ENCODE assay signal across 9 cellular contexts in the genomic region with DNA sequence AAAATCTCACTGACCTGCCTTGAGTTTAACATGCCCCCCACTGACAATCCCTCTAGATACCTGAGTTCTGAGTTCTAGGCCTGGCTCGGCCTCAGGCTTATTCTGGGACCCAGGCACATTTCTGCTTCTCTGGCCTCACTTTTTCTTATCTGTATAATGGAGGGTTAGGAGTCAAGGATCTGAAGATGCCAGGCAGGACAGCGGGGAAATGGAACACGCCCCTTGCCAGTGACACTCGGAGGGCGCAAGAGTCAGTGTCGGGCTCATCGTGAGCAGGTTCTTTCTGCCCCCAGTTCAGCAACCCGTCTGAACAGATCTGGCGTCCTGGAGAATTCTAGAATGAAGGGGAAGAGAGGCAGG. TPM values are rescaled to one million over a fixed set of nuclear protein-coding genes. Genes with fewer than 3 reads are reported as not detected.
DNase-seq lines count a peak whose midpoint lies in the region; ATAC-seq and TF ChIP-seq lines count a peak whose summit lies in the region.
"Had no signal": no experiment of that assay in that cellular context is flagged by ENCODE, and none has a peak within 500 bp of the region (broad histone marks: within the 10 kb centered on the region; RNA-seq: fewer than 3 reads in every experiment).

No MANE protein-coding gene starts in this region.

- H3K4me1 Mint-ChIP-seq in activated CD4-positive, alpha-beta T cell treated with anti-CD3 and anti-CD28 coated beads for 36 hours = peaks cover 10% of the 10 kb centered on the region

- POLR2A ChIA-PET in activated CD4-positive, alpha-beta T cell treated with anti-CD3 and anti-CD28 coated beads for 36 hours (lab: Charles Lee) = no interaction called here

- H3K27me3 ChIP-seq in ascending aorta (peaks cover 5% of the 10 kb centered on the region), kidney epithelial cell (ENCODE audit: control insufficient read depth, insufficient read depth, low read length) (peaks cover 25% of the 10 kb centered on the region), stomach smooth muscle (ENCODE audit: control insufficient read depth in 1 of 2, insufficient read depth in 2 of 2, low read length in 2 of 2) (peaks cover 26% of the 10 kb centered on the region in 2 donors)

- H3K27ac ChIP-seq in ascending aorta (no peak overlapping the region), stomach smooth muscle (ENCODE audit: low read length) (no peak overlapping the region)

- no peaks in the 10 kb centered on the region for H3K36me3 Mint-ChIP-seq in activated CD4-positive, alpha-beta T cell treated with anti-CD3 and anti-CD28 coated beads for 36 hours (ENCODE audit: low read depth)

- H3K9me3 ChIP-seq in ascending aorta (no peaks in the 10 kb centered on the region), stomach smooth muscle (ENCODE audit: control insufficient read depth in 2 of 2, low read length in 2 of 2) (no peaks in the 10 kb centered on the region)

- CTCF ChIA-PET in activated CD4-positive, alpha-beta T cell treated with anti-CD3 and anti-CD28 coated beads for 36 hours (lab: Charles Lee) = interaction anchor here (0.9 kb wide), 1 partner anchor 17 kb away, joined by 3 read pairs; no protein-coding TSS in a partner anchor

- H3K4me1 ChIP-seq in ascending aorta (peaks cover 6 to 8% of the 10 kb centered on the region in 2 donors), stomach smooth muscle (ENCODE audit: control insufficient read depth, insufficient read depth, low read length) (peaks cover 11% of the 10 kb centered on the region)

- H3K9ac ChIP-seq in stomach smooth muscle (ENCODE audit: low read length in 2 of 2) = no peak overlapping the region

- in situ Hi-C loops in GM13976 (cut with MboI; ENCODE audit: low sequenced_read_pairs, unreplicated experiment) = no loop called here

- peak overlapping the region; percentile 77 for H3K27ac Mint-ChIP-seq in activated CD4-positive, alpha-beta T cell treated with anti-CD3 and anti-CD28 coated beads for 36 hours

- no peaks in the 10 kb centered on the region for H3K9me3 Mint-ChIP-seq in activated CD4-positive, alpha-beta T cell treated with anti-CD3 and anti-CD28 coated beads for 36 hours (ENCODE audit: low read depth)

- no peak for DNase-seq in activated CD4-positive, alpha-beta T cell treated with anti-CD3 and anti-CD28 coated beads for 36 hours
- no peak for DNase-seq in activated CD4-positive, alpha-beta T cell treated with anti-CD3 and anti-CD28 coated beads for 1 hour
- peak in 1 of 2 donors; percentile 53 for DNase-seq in ascending aorta (ENCODE audit: low spot score in 2 of 2)
- no peak for DNase-seq in kidney epithelial cell (ENCODE audit: low read depth)
- no peak for DNase-seq in NCI-H69 (lab: John Stamatoyannopoulos, UW)
- no peak for DNase-seq in 8988T
- DNase-seq in GM13976 (ENCODE audit: low spot score) = no peak

- intact Hi-C loops in activated CD4-positive, alpha-beta T cell treated with anti-CD3 and anti-CD28 coated beads for 36 hours (cut with DNase I, micrococcal nuclease) = no loop called here
- intact Hi-C loops in ascending aorta (cut with DNase I) = no loop called here

- peaks cover 21% of the 10 kb centered on the region for H3K27me3 Mint-ChIP-seq in activated CD4-positive, alpha-beta T cell treated with anti-CD3 and anti-CD28 coated beads for 36 hours

- TF ChIP-seq CTCF in ascending aorta (IDR thresholded peaks at IDR 0.05) = no peak
- TF ChIP-seq CTCF in kidney epithelial cell (IDR thresholded peaks at IDR 0.05; ENCODE audit: insufficient read depth, low read length, poor library complexity, severe bottlenecking) = no peak
- no peak for TF ChIP-seq CTCF in GM13976 (IDR thresholded peaks at IDR 0.05; ENCODE audit: borderline replicate concordance, control extremely low read depth, extremely low read depth, insufficient read depth, missing control alignments)

- H3K4me3 Mint-ChIP-seq in activated CD4-positive, alpha-beta T cell treated with anti-CD3 and anti-CD28 coated beads for 36 hours = peak overlapping the region; percentile 75

- H3K4me3 ChIP-seq in ascending aorta (peak overlapping the region; percentile 59 to 65), kidney epithelial cell (ENCODE audit: low read depth, low read length) (peak overlapping the region; percentile 28), stomach smooth muscle (ENCODE audit: low read length in 2 of 2) (peak overlapping the region; percentile 53 to 68)

- peak; percentile 13 for ATAC-seq in activated CD4-positive, alpha-beta T cell treated with anti-CD3 and anti-CD28 coated beads for 36 hours

- no peaks in the 10 kb centered on the region for H3K36me3 ChIP-seq in ascending aorta
- no peaks in the 10 kb centered on the region for H3K36me3 ChIP-seq in kidney epithelial cell (ENCODE audit: control insufficient read depth, insufficient read depth, low read length)
- H3K36me3 ChIP-seq in stomach smooth muscle (ENCODE audit: control insufficient read depth in 2 of 2, insufficient read depth in 2 of 2, low read length in 2 of 2) = no peaks in the 10 kb centered on the region

RNA-seq across cellular contexts. Expression of gene MT3, which starts 0.6 kb away (rescaled TPM):
- total RNA-seq in activated CD4-positive, alpha-beta T cell treated with anti-CD3 and anti-CD28 coated beads for 36 hours = 10 to 100 TPM; 10.6 to 27.0 TPM
- not detected for total RNA-seq in ascending aorta
- not detected in 2 replicates for total RNA-seq in kidney epithelial cell

RNA-seq across cellular contexts. Expression of gene MT2A, which starts 19.6 kb away (rescaled TPM):
- 100 to 1,000 TPM; 114 to 380 TPM for total RNA-seq in activated CD4-positive, alpha-beta T cell treated with anti-CD3 and anti-CD28 coated beads for 36 hours
- total RNA-seq in ascending aorta (602 TPM), kidney epithelial cell (139 and 338 TPM in 2 replicates)

RNA-seq across cellular contexts. Expression of gene MT4, which starts 23.9 kb away (rescaled TPM):
- total RNA-seq in activated CD4-positive, alpha-beta T cell treated with anti-CD3 and anti-CD28 coated beads for 36 hours = not detected
- total RNA-seq in ascending aorta (not detected), kidney epithelial cell (not detected in 2 replicates)
- total RNA-seq: frontal cortex had no signal

RNA-seq across cellular contexts. Expression of gene MT1E, which starts 36.8 kb away (rescaled TPM):
- total RNA-seq in activated CD4-positive, alpha-beta T cell treated with anti-CD3 and anti-CD28 coated beads for 36 hours = 100 to 1,000 TPM in 1 of 2 experiments, 10 to 100 TPM in 1; 61.1 to 108 TPM
- total RNA-seq in ascending aorta = 456 TPM
- total RNA-seq in kidney epithelial cell = 75.8 and 110 TPM in 2 replicates

RNA-seq across cellular contexts. Expression of gene MT1M, which starts 43.7 kb away (rescaled TPM):
- total RNA-seq in activated CD4-positive, alpha-beta T cell treated with anti-CD3 and anti-CD28 coated beads for 36 hours = not detected
- 105 TPM for total RNA-seq in ascending aorta
- 1.9 and 4.3 TPM in 2 replicates for total RNA-seq in kidney epithelial cell
- total RNA-seq: frontal cortex had no signal
